In genomic region chr5:61230492-61230891, GRCh38 we compare ENCODE assay signal across 25 cellular contexts.
"Had no signal": no experiment of that assay in that cellular context is flagged by ENCODE, and none has a peak within 500 bp of the region (broad histone marks: within the 10 kb centered on the region; RNA-seq: fewer than 3 reads in every experiment).

No MANE protein-coding gene starts in this region.

- H2AFZ ChIP-seq: hepatocyte had no signal

- FAIRE-seq: small intestine had no signal

- H3K9me3 Mint-ChIP-seq: natural killer cell; stimulated activated naive CD8-positive, alpha-beta T cell treated with anti-CD3 and anti-CD28 coated beads, Interleukin-15, amount 100 ng/mL, for 72 hours; type B pancreatic cell had no signal

- H3K27me3 Mint-ChIP-seq: progenitor cell of endocrine pancreas; stimulated activated naive CD8-positive, alpha-beta T cell treated with anti-CD3 and anti-CD28 coated beads, Interleukin-15, amount 100 ng/mL, for 72 hours had no signal

- H3K36me3 Mint-ChIP-seq: mesothelial cell of epicardium; naive B cell; natural killer cell; stimulated activated memory B cell treated with anti-CD40 and anti-IgM and Interleukin-4, amounts not matched to agents 10 μg/mL and 1 μg/mL and 100 μg/mL, for 72 hours; type B pancreatic cell had no signal

- H3K27ac Mint-ChIP-seq: mesothelial cell of epicardium; natural killer cell; progenitor cell of endocrine pancreas; stimulated activated memory B cell treated with anti-CD40 and anti-IgM and Interleukin-4, amounts not matched to agents 10 μg/mL and 1 μg/mL and 100 μg/mL, for 72 hours; stimulated activated naive CD8-positive, alpha-beta T cell treated with anti-CD3 and anti-CD28 coated beads, Interleukin-15, amount 100 ng/mL, for 72 hours; type B pancreatic cell had no signal

- DNase-seq: islet precursor cell; left ventricle myocardium inferior; mesendoderm; naive B cell; natural killer cell; nephron progenitor cell; ovary; right cardiac atrium; sigmoid colon; small intestine; stimulated activated CD4-positive, alpha-beta T cell treated with anti-CD3 and anti-CD28 coated beads, Interleukin-1b, Interleukin-23, amount 100 ng/mL, for 48 hours; stimulated activated CD4-positive, alpha-beta T cell treated with anti-CD3 and anti-CD28 coated beads, Interleukin-2, amount 100 ng/mL, for 48 hours; stimulated activated CD4-positive, alpha-beta T cell treated with anti-CD3 and anti-CD28 coated beads, Interleukin-4, amount 100 ng/mL, for 4 hours; stimulated activated CD8-positive, alpha-beta memory T cell treated with anti-CD3 and anti-CD28 coated beads, Interleukin-4, amount 100 ng/mL, for 48 hours; stimulated activated naive CD4-positive, alpha-beta T cell treated with Interleukin-2 at 50 U/mL for 16 hours; stimulated activated naive CD8-positive, alpha-beta T cell treated with anti-CD3 and anti-CD28 coated beads, Interleukin-15, amount 100 ng/mL, for 72 hours; substantia nigra had no signal

- H3K27ac ChIP-seq: hepatocyte, left ventricle myocardium inferior, ovary, sigmoid colon, tibial nerve, vagina had no signal

- H3K4me1 Mint-ChIP-seq: stimulated activated naive CD8-positive, alpha-beta T cell treated with anti-CD3 and anti-CD28 coated beads, Interleukin-15, amount 100 ng/mL, for 72 hours had no signal

- H3K36me3 ChIP-seq: left ventricle myocardium inferior, ovary, sigmoid colon, tibial nerve, vagina had no signal

- H3K79me2 ChIP-seq: hepatocyte had no signal

- ATAC-seq: natural killer cell; right cardiac atrium; stimulated activated memory B cell treated with anti-CD40 and anti-IgM and Interleukin-4, amounts not matched to agents 10 μg/mL and 1 μg/mL and 100 μg/mL, for 72 hours; stimulated activated naive CD8-positive, alpha-beta T cell treated with anti-CD3 and anti-CD28 coated beads, Interleukin-15, amount 100 ng/mL, for 72 hours had no signal

- H3K9me3 ChIP-seq: ovary, sigmoid colon, vagina had no signal

- H3K27me3 ChIP-seq: hepatocyte, ovary, sigmoid colon, tibial nerve, vagina had no signal

- H3K4me3 ChIP-seq: hepatocyte, left ventricle myocardium inferior, lung, ovary, sigmoid colon, tibial nerve, vagina had no signal

- H3K4me1 ChIP-seq: sigmoid colon, vagina had no signal

- H3K4me2 ChIP-seq: hepatocyte had no signal

- H3K4me3 Mint-ChIP-seq: mesothelial cell of epicardium; naive B cell; natural killer cell; nephron progenitor cell; stimulated activated memory B cell treated with anti-CD40 and anti-IgM and Interleukin-4, amounts not matched to agents 10 μg/mL and 1 μg/mL and 100 μg/mL, for 72 hours; stimulated activated naive CD8-positive, alpha-beta T cell treated with anti-CD3 and anti-CD28 coated beads, Interleukin-15, amount 100 ng/mL, for 72 hours; type B pancreatic cell had no signal
